Comparison of ENCODE assay signal across 8 cellular contexts in the genomic region with DNA sequence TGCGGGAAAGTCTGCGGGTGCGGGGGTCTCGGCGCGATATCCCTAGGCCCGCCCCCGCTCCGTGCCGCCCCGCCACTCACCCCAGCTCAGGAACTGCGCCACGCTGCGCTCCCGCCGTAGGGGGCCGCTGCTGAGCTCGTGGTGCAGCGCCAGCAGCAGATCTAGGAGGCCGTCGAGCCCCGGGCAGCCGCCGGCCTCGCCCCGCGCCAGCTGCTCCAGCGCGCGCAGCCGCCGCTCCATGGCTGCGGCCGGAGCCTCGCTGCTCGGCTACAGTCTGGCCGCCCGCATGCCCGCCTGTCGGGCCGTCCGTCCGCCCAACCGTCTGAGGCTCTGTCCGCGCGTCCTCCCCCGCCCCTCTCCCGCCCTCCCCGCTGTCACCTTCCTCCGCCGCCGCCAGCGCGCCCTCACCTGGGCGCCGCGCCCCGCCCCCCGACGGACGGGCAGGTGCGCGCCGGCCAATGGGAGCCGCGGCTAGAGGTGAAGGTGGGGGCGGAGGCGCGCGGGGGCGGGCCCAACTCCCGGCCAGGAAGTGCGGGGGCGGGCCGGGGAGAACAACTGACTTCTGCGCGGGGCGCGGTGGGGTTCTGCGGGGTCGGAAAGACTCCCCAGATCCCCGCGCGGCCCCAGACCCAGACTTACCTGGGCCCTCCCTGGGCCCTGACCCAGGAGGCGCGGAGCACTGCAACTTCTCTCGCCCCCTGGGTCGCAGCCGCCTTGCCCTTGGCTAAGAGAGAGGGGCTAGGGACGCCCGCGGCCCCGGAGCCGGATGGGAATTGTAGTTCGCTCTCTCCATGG. TPM values are rescaled to one million over a fixed set of nuclear protein-coding genes. Genes with fewer than 3 reads are reported as not detected.
DNase-seq lines count a peak whose midpoint lies in the region; ATAC-seq and TF ChIP-seq lines count a peak whose summit lies in the region.

A gene with protein sequence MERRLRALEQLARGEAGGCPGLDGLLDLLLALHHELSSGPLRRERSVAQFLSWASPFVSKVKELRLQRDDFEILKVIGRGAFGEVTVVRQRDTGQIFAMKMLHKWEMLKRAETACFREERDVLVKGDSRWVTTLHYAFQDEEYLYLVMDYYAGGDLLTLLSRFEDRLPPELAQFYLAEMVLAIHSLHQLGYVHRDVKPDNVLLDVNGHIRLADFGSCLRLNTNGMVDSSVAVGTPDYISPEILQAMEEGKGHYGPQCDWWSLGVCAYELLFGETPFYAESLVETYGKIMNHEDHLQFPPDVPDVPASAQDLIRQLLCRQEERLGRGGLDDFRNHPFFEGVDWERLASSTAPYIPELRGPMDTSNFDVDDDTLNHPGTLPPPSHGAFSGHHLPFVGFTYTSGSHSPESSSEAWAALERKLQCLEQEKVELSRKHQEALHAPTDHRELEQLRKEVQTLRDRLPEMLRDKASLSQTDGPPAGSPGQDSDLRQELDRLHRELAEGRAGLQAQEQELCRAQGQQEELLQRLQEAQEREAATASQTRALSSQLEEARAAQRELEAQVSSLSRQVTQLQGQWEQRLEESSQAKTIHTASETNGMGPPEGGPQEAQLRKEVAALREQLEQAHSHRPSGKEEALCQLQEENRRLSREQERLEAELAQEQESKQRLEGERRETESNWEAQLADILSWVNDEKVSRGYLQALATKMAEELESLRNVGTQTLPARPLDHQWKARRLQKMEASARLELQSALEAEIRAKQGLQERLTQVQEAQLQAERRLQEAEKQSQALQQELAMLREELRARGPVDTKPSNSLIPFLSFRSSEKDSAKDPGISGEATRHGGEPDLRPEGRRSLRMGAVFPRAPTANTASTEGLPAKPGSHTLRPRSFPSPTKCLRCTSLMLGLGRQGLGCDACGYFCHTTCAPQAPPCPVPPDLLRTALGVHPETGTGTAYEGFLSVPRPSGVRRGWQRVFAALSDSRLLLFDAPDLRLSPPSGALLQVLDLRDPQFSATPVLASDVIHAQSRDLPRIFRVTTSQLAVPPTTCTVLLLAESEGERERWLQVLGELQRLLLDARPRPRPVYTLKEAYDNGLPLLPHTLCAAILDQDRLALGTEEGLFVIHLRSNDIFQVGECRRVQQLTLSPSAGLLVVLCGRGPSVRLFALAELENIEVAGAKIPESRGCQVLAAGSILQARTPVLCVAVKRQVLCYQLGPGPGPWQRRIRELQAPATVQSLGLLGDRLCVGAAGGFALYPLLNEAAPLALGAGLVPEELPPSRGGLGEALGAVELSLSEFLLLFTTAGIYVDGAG (N-terminal part only) (minus strand): TSS at position 324 of the 795 bp plus-strand sequence. CDS start 84 bp downstream, at position 240.

- peaks cover 0 to 19% (median 8%) of the 10 kb centered on the region in 11 experiments; a peak in 14 of 22 replicates for H3K27me3 ChIP-seq in BLaER1 treated with 17β-estradiol and CSF1 and Interleukin-3, amounts not matched to agents 10 nM and 100 nM
- H3K27me3 ChIP-seq in lung (ENCODE audit: control insufficient read depth, insufficient read depth): no peaks in the 10 kb centered on the region
- H3K27me3 ChIP-seq in testis: no peaks in the 10 kb centered on the region

- DNase-seq in HEK293T (ENCODE audit: extremely low spot score) (peak; percentile 80), NCI-H510A (lab: John Stamatoyannopoulos, UW) (peak; percentile 88), lung (ENCODE audit: low spot score) (peak; percentile 78), testis (peak; percentile 77)
- DNase-seq in activated CD4-positive, alpha-beta T cell treated with anti-CD3 and anti-CD28 coated beads for 48 hours: peak; percentile 74
- peak; percentile 69 for DNase-seq in effector CD4-positive, alpha-beta T cell

- peaks cover 0 to 12% (median 0%) of the 10 kb centered on the region in 11 experiments; a peak in 3 of 22 replicates for H4K20me1 ChIP-seq in BLaER1 treated with 17β-estradiol and CSF1 and Interleukin-3, amounts not matched to agents 10 nM and 100 nM

- H3K4me1 ChIP-seq in BLaER1 treated with 17β-estradiol and CSF1 and Interleukin-3, amounts not matched to agents 10 nM and 100 nM: peaks cover 36 to 60% (median 53%) of the 10 kb centered on the region in 10 experiments
- H3K4me1 ChIP-seq in lung (ENCODE audit: control insufficient read depth in 2 of 2, insufficient read depth in 2 of 2, low read length in 2 of 2) (peaks cover 0 to 9% of the 10 kb centered on the region in 2 donors), testis (peaks cover 6% of the 10 kb centered on the region)

- H3K9me3 ChIP-seq in BLaER1 treated with 17β-estradiol and CSF1 and Interleukin-3, amounts not matched to agents 10 nM and 100 nM (replicated peaks in 1 of 11): no peaks in the 10 kb centered on the region
- H3K9me3 ChIP-seq in lung (ENCODE audit: control insufficient read depth in 2 of 2, insufficient read depth in 1 of 2, low read length in 1 of 2) (no peaks in the 10 kb centered on the region), testis (no peaks in the 10 kb centered on the region)

- H3K36me3 ChIP-seq in BLaER1 treated with 17β-estradiol and CSF1 and Interleukin-3, amounts not matched to agents 10 nM and 100 nM: no peaks in the 10 kb centered on the region
- H3K36me3 ChIP-seq in lung (ENCODE audit: control insufficient read depth in 2 of 2, insufficient read depth in 2 of 2, low read length in 2 of 2): peaks cover 0 to 6% of the 10 kb centered on the region in 2 donors
- H3K36me3 ChIP-seq in testis (ENCODE audit: low read depth, missing control alignments): no peaks in the 10 kb centered on the region

- POLR2A ChIA-PET in HEK293T (lab: Yijun Ruan, JAX): interaction anchor here (1.0 to 1.6 kb wide), 2 partner anchors 9 to 11 kb away, joined by 3 to 5 read pairs; no protein-coding TSS in a partner anchor

- WGBS in lung, 2 donors: 0 to 1% methylated on average over 44 to 96 of the region's 96 CpGs
- 2 to 3% methylated on average over 17 to 72 of the region's 96 CpGs for WGBS in testis, 2 donors

- intact Hi-C loops in testis (cut with DNase I; ENCODE audit: low total_unique reads): loop anchor here (5.0 to 10.0 kb wide), 2 partner anchors 48 to 170 kb away; a partner anchor contains a TSS

- peak within 1 kb of the TSS; percentile 67 to 91 (median 83) for H3K4me2 ChIP-seq in BLaER1 treated with 17β-estradiol and CSF1 and Interleukin-3, amounts not matched to agents 10 nM and 100 nM

- peak within 1 kb of the TSS in 6 of 11 experiments; percentile 34 to 54 (median 44); a peak in 9 of 22 replicates for H3K27ac ChIP-seq in BLaER1 treated with 17β-estradiol and CSF1 and Interleukin-3, amounts not matched to agents 10 nM and 100 nM
- H3K27ac ChIP-seq in lung (ENCODE audit: low read depth in 1 of 2, low read length in 1 of 2): peak within 1 kb of the TSS in 1 of 2 donors; percentile 86
- H3K27ac ChIP-seq in testis: peak within 1 kb of the TSS in 1 of 2 donors; percentile 19

- TF ChIP-seq CTCF in lung (IDR thresholded peaks at IDR 0.05; ENCODE audit: control extremely low read depth, extremely low read depth) (peak; percentile 58), testis (IDR thresholded peaks at IDR 0.05) (peak; percentile 25 to 65 (median 58))

- CTCF ChIA-PET in HEK293T (lab: Yijun Ruan, JAX): interaction anchor here (0.6 to 1.1 kb wide), 7 partner anchors 10 to 211 kb away, joined by 3 to 6 read pairs (median 5); no protein-coding TSS in a partner anchor

- peak; percentile 76 for ATAC-seq in lung (ENCODE audit: insufficient read depth, low FRiP score)
- ATAC-seq in HG03571 (IDR thresholded peaks at IDR 0.05; ENCODE audit: unreplicated experiment): no peak

- peak within 1 kb of the TSS; percentile 38 to 71 (median 57) for H3K4me3 ChIP-seq in BLaER1 treated with 17β-estradiol and CSF1 and Interleukin-3, amounts not matched to agents 10 nM and 100 nM
- H3K4me3 ChIP-seq in lung (peak within 1 kb of the TSS; percentile 33), testis (peak within 1 kb of the TSS; percentile 49 to 58)

- peak within 1 kb of the TSS; percentile 55 to 70 (median 63); a peak in 18 of 22 replicates for H3K9ac ChIP-seq in BLaER1 treated with 17β-estradiol and CSF1 and Interleukin-3, amounts not matched to agents 10 nM and 100 nM

- no peak for TF ChIP-seq POLR2A in testis (IDR thresholded peaks at IDR 0.05)

TF ChIP-seq in HEK293T, 16 proteins besides CTCF, POLR2A, EP300 and RAD21:
- no peak for TF ChIP-seq BHLHE40 (IDR thresholded peaks at IDR 0.05; ENCODE audit: borderline replicate concordance)
- TF ChIP-seq FOXA1 (IDR thresholded peaks at IDR 0.05): no peak
- no peak for TF ChIP-seq ZNF384 (IDR thresholded peaks at IDR 0.05)
- TF ChIP-seq, protein P1, sequence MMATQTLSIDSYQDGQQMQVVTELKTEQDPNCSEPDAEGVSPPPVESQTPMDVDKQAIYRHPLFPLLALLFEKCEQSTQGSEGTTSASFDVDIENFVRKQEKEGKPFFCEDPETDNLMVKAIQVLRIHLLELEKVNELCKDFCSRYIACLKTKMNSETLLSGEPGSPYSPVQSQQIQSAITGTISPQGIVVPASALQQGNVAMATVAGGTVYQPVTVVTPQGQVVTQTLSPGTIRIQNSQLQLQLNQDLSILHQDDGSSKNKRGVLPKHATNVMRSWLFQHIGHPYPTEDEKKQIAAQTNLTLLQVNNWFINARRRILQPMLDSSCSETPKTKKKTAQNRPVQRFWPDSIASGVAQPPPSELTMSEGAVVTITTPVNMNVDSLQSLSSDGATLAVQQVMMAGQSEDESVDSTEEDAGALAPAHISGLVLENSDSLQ (IDR thresholded peaks at IDR 0.05): peak; percentile 67
TF ChIP-seq in HEK293T: peak in this region for 1.

RNA-seq across cellular contexts. Expression of the gene that starts here (rescaled TPM):
- total RNA-seq in lung (10 to 100 TPM; 11.2 to 23.5 TPM), testis (1 to 10 TPM; 7.6 to 9.2 TPM)
- polyA plus RNA-seq in lung (1 to 10 TPM; 7.1 to 10.0 TPM), testis (ENCODE audit: insufficient read depth, low read depth, low replicate concordance) (5.3 TPM)
